Comparison of ENCODE assay signal across 12 cellular contexts in genomic region chr2:99864561-99865216, GRCh38.
A peak's percentile ranks its signal among the peaks of the same experiment; 100 is the strongest.
DNase-seq lines count a peak whose midpoint lies in the region; ATAC-seq and TF ChIP-seq lines count a peak whose summit lies in the region.
"Had no signal": no experiment of that assay in that cellular context is flagged by ENCODE, and none has a peak within 500 bp of the region (broad histone marks: within the 10 kb centered on the region; RNA-seq: fewer than 3 reads in every experiment).

No MANE protein-coding gene starts in this region.

- H3K4me1 ChIP-seq in psoas muscle: no peaks in the 10 kb centered on the region

- intact Hi-C loops in psoas muscle (cut with DNase I): no loop called here

- no peak overlapping the region for H3K27ac ChIP-seq in psoas muscle

- 54 to 57% (median 56%) methylated on average over 6 of the region's 6 CpGs for WGBS in psoas muscle, 3 donors

- no peak for TF ChIP-seq CTCF in psoas muscle (IDR thresholded peaks at IDR 0.05)

- DNase-seq in EH (ENCODE audit: low read depth) (peak; percentile 68), RPMI7951 (ENCODE audit: low read depth) (peak; percentile 68), fibroblast of the conjunctiva (ENCODE audit: low read depth) (peak; percentile 41), psoas muscle (peak; percentile 17 to 46), NOMO-1 (lab: John Stamatoyannopoulos, UW; ENCODE audit: unreplicated experiment in 2 of 2) (no peak), Kasumi-1 (lab: John Stamatoyannopoulos, UW) (no peak)
- DNase-seq: activated CD4-positive, alpha-beta memory T cell treated with anti-CD3 and anti-CD28 coated beads for 36 hours; activated naive CD4-positive, alpha-beta T cell treated with anti-CD3 and anti-CD28 coated beads for 36 hours; DMS79 had no signal

- H3K9me3 ChIP-seq in psoas muscle: no peaks in the 10 kb centered on the region

- peak in 2 of 4 donors; percentile 44 to 64 for ATAC-seq in psoas muscle
- ATAC-seq in HG02852 (IDR thresholded peaks at IDR 0.05; ENCODE audit: unreplicated experiment): no peak
- ATAC-seq: K562 had no signal

- H3K36me3 ChIP-seq in psoas muscle (ENCODE audit: insufficient read depth in 1 of 2, low read depth in 1 of 2): no peaks in the 10 kb centered on the region

- no peak overlapping the region for H3K4me3 ChIP-seq in psoas muscle
- H3K4me3 ChIP-seq: K562, lung had no signal

- H3K27me3 ChIP-seq in psoas muscle (ENCODE audit: insufficient read depth in 3 of 3, low read length in 2 of 3): no peaks in the 10 kb centered on the region

Comparison
In these comparisons a context has a peak if more than half of its experiments do, and no peak if none do; other contexts are left out.
1. DNase-seq: peak in EH (single experiment), RPMI7951 (single experiment), fibroblast of the conjunctiva (single experiment) and psoas muscle (2 of 2); none in NOMO-1 (0 of 2) and Kasumi-1 (0 of 2).